8 cellular contexts compared by ENCODE assay signal in the genomic region with DNA sequence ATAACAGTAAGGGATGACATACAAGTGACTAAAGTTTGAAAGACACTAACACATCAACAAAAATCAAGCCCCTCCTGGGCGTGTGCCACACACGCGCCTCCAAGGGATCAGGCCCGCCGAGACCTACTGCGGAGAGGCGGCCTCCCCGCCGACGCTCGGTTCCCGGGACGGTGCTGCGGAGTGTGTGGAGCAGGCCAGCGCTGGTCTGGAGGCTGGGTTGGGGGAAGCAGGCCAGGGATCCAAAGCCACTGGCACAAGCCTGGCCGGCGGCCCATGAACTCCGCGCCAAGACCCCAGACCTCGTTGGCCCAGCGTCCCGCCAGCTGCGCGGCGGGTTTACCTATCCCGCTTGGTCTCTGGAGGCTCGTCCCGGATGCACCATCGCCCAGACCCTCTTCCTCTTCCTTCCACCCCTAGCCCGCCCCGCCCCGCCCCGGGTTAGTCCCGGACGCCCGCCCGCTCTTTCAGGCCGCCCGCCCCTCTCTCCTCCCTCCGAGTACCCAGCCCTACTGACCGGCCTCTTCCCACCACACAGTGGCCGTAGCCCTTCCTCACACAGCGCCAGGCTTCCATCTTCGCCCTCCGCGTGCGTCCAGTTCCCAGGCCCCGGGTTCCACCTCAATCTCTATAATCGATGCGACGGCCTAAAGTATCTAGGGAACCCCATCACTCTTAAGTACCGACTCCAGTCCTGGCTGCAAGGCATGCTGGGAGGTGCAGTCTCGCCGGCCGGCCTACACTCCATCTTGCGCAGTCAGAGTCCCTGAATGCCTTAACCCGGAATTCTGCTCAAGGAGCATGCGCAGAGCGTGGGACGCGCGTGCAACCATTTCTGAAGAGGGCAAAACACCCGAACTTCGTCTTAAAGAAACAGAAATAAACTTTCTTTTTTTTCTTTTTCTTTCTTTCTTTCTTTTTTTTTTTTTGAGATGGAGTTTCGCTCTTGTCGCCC. TPM values are rescaled to one million over a fixed set of nuclear protein-coding genes. Genes with fewer than 3 reads are reported as not detected.
A peak's percentile ranks its signal among the peaks of the same experiment; 100 is the strongest.
DNase-seq lines count a peak whose midpoint lies in the region; TF ChIP-seq lines count a peak whose summit lies in the region.

Gene ANGEL2, minus strand, starts transcription at position 769 of the 952 bp plus-strand sequence. Its CDS starts 196 bp downstream, at position 573.

- H3K27me3 ChIP-seq in neuron (ENCODE audit: insufficient read depth, low read length) = no peaks in the 10 kb centered on the region
- no peaks in the 10 kb centered on the region for H3K27me3 ChIP-seq in subcutaneous abdominal adipose tissue (ENCODE audit: control insufficient read depth in 5 of 5, insufficient read depth in 4 of 5, low read length in 5 of 5)

- peak within 1 kb of the TSS; percentile 73 to 94 (median 86) for H3K9ac ChIP-seq in subcutaneous abdominal adipose tissue (ENCODE audit: low read length in 5 of 5)

- H3K4me1 ChIP-seq in neuron (ENCODE audit: insufficient read depth, low read length) (peaks cover 13% of the 10 kb centered on the region), subcutaneous abdominal adipose tissue (ENCODE audit: control insufficient read depth in 5 of 5, insufficient read depth in 5 of 5, low read length in 5 of 5) (peaks cover 2 to 18% (median 12%) of the 10 kb centered on the region in 5 donors)

- H3K9me3 ChIP-seq in neuron (ENCODE audit: low read length) (no peaks in the 10 kb centered on the region), subcutaneous abdominal adipose tissue (ENCODE audit: control insufficient read depth in 5 of 5, low read length in 5 of 5) (no peaks in the 10 kb centered on the region)

- H3K4me3 ChIP-seq in neuron (ENCODE audit: low read length) (peak within 1 kb of the TSS; percentile 74), subcutaneous abdominal adipose tissue (ENCODE audit: low read depth in 1 of 5, low read length in 5 of 5) (peak within 1 kb of the TSS; percentile 69 to 95 (median 92))

- H3K36me3 ChIP-seq in neuron (ENCODE audit: insufficient read depth, low read length) (peaks cover 25% of the 10 kb centered on the region), subcutaneous abdominal adipose tissue (ENCODE audit: control insufficient read depth in 5 of 5, insufficient read depth in 5 of 5, low read length in 5 of 5) (peaks cover 2 to 16% (median 6%) of the 10 kb centered on the region in 5 donors)

- POLR2A ChIA-PET in HEK293T (lab: Yijun Ruan, JAX) = interaction anchor here (0.8 to 1.4 kb wide), 3 partner anchors 13 to 224 kb away, joined by 3 to 4 read pairs (median 3); partner anchors contain the start of genes NSL1 and TATDN3

- in situ Hi-C loops in SK-MEL-5 (cut with HindIII; ENCODE audit: low pct_unique_long_range_greater_than_20kb, low sequenced_read_pairs) = no loop called here

- H2AFZ ChIP-seq in neuron (ENCODE audit: low read depth, low read length) = peak within 1 kb of the TSS; percentile 35

- DNase-seq in GF-D8 (lab: John Stamatoyannopoulos, UW) (peak; percentile 88), HEK293T (ENCODE audit: extremely low spot score) (peak; percentile 95), MV-4-11 (lab: John Stamatoyannopoulos, UW) (peak; percentile 97), SK-MEL-5 (ENCODE audit: low read depth, low spot score) (peak; percentile 98), foreskin melanocyte (peak; percentile 97)
- peak; percentile 97 for DNase-seq in activated naive CD4-positive, alpha-beta T cell treated with Interleukin-2 at 50 U/mL for 16 hours

- CTCF ChIA-PET in HEK293T (lab: Yijun Ruan, JAX) = no interaction called here

- peak within 1 kb of the TSS; percentile 88 for H3K27ac ChIP-seq in subcutaneous abdominal adipose tissue (ENCODE audit: low read depth, low read length)

TF ChIP-seq in HEK293T, 16 proteins besides CTCF, POLR2A, EP300 and RAD21:
- TF ChIP-seq TARDBP (IDR thresholded peaks at IDR 0.05) (no peak), NFRKB (IDR thresholded peaks at IDR 0.05) (no peak), CTBP1 (IDR thresholded peaks at IDR 0.05; ENCODE audit: borderline replicate concordance) (no peak), SP1 (IDR thresholded peaks at IDR 0.05) (no peak), ARNT (IDR thresholded peaks at IDR 0.05) (no peak), FOXM1 (IDR thresholded peaks at IDR 0.05; ENCODE audit: borderline replicate concordance) (no peak), ELF4 (IDR thresholded peaks at IDR 0.05) (peak; percentile 67), ZNF384 (IDR thresholded peaks at IDR 0.05) (peak; percentile 64), L3MBTL2 (conservative IDR thresholded peaks at IDR 0.05) (peak; percentile 58), SUZ12 (IDR thresholded peaks at IDR 0.05) (no peak)
- TF ChIP-seq, protein P1, sequence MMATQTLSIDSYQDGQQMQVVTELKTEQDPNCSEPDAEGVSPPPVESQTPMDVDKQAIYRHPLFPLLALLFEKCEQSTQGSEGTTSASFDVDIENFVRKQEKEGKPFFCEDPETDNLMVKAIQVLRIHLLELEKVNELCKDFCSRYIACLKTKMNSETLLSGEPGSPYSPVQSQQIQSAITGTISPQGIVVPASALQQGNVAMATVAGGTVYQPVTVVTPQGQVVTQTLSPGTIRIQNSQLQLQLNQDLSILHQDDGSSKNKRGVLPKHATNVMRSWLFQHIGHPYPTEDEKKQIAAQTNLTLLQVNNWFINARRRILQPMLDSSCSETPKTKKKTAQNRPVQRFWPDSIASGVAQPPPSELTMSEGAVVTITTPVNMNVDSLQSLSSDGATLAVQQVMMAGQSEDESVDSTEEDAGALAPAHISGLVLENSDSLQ (IDR thresholded peaks at IDR 0.05) = peak; percentile 51
TF ChIP-seq in HEK293T: peak in this region for 4.

RNA-seq across cellular contexts. Expression of gene ANGEL2, which starts in this region (rescaled TPM):
- 45.5 and 46.2 TPM in 2 replicates for total RNA-seq in SK-MEL-5 (2014; rRNA removed; shearing (Covaris generic))
- 19.5 and 28.2 TPM in 2 replicates for polyA plus RNA-seq in SK-MEL-5 (2015; cell fraction: cytosol; rRNA removed)
- 39.5 and 51.5 TPM in 2 replicates for polyA plus RNA-seq in SK-MEL-5 (2015; cell fraction: nucleus; rRNA removed)

Comparison
In these comparisons a context has a peak if more than half of its experiments do, and no peak if none do; other contexts are left out.
1. Peak in every context shown above with its lines: DNase-seq, H3K4me3 ChIP-seq and H3K27ac ChIP-seq.